In the genomic region with DNA sequence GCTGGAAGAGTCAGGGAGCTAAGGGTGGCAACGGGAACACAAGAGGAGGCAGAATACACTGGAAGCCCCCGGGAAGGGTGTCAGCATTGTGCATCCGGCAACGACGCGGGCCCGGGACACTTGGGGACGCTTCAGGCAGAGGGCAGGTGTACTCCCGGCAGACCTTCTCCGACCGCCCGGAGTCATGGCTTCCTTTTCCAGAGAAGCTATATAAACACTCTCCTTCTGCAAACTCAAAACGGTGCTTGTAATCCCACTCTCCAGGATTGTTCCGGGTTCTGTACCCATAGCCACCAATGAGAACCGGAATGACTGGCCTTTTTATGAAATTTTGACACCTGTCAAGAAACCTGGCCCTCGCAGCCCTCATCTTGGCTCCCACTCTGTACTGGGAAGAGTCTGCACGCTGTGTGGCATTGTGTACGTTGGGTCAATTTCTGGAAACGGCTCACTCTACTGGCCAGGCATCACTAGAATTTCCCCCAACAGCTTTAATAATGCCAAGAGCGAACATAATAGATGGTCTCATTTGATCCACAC, we compare ENCODE assay signal across 9 cellular contexts. TPM values are rescaled to one million over a fixed set of nuclear protein-coding genes. Genes with fewer than 3 reads are reported as not detected.
DNase-seq lines count a peak whose midpoint lies in the region; ATAC-seq and TF ChIP-seq lines count a peak whose summit lies in the region.
"Had no signal": no experiment of that assay in that cellular context is flagged by ENCODE, and none has a peak within 500 bp of the region (broad histone marks: within the 10 kb centered on the region; RNA-seq: fewer than 3 reads in every experiment).

No MANE protein-coding gene starts in this region.

- peaks cover 21% of the 10 kb centered on the region for H3K27me3 ChIP-seq in osteoblast (ENCODE audit: insufficient read depth, low read length)

- TF ChIP-seq CTCF in osteoblast (IDR thresholded peaks at IDR 0.05; ENCODE audit: extremely low read depth, low read depth, low read length), result no peak

- H3K27ac ChIP-seq in osteoblast (ENCODE audit: low read depth, low read length), result peak overlapping the region; percentile 45

- H4K20me1 ChIP-seq in osteoblast (ENCODE audit: insufficient read depth, low read length), result no peaks in the 10 kb centered on the region

- H3K9me3 ChIP-seq in osteoblast (ENCODE audit: low read depth, low read length), result peaks cover 6% of the 10 kb centered on the region

- no peaks in the 10 kb centered on the region for H3K36me3 ChIP-seq in osteoblast (ENCODE audit: insufficient read depth, low read length)

- peak; percentile 29 for DNase-seq in Daoy (ENCODE audit: low read depth)
- DNase-seq in NCI-H748 treated with DMSO at 0.1 percent for 48 hours (lab: John Stamatoyannopoulos, UW), result peak; percentile 26
- DNase-seq in osteoblast (ENCODE audit: insufficient read length, low spot score, missing footprints), result peak; percentile 73
- DNase-seq in SK-N-DZ (ENCODE audit: low spot score), result no peak
- DNase-seq in NK-92 (lab: John Stamatoyannopoulos, UW; ENCODE audit: unreplicated experiment), result no peak
- no peak for DNase-seq in Kasumi-1 (lab: John Stamatoyannopoulos, UW)
- DNase-seq in epidermal melanocyte (ENCODE audit: insufficient read length, low spot score), result no peak

- peaks cover 21% of the 10 kb centered on the region for H3K4me1 ChIP-seq in osteoblast (ENCODE audit: insufficient read depth, low read length)

- peak overlapping the region; percentile 89 for H3K4me2 ChIP-seq in osteoblast (ENCODE audit: insufficient read depth, low read length)

- peak overlapping the region; percentile 82 for H3K4me3 ChIP-seq in osteoblast (ENCODE audit: insufficient read depth, low read length)

- ATAC-seq in esophagus mucosa, result peak; percentile 30

- H3K79me2 ChIP-seq in osteoblast (ENCODE audit: insufficient read depth, low read length), result no peaks in the 10 kb centered on the region

- H2AFZ ChIP-seq in osteoblast (ENCODE audit: low read length), result peak overlapping the region; percentile 90

RNA-seq across cellular contexts. Expression of gene MCC, which starts 0.5 kb away (rescaled TPM):
- total RNA-seq in Daoy (2014; rRNA removed; shearing (Covaris generic)), result 11.8 and 13.0 TPM in 2 replicates
- 37.6 TPM for total RNA-seq in esophagus mucosa
- total RNA-seq in osteoblast, result 40.1 and 45.6 TPM in 2 replicates
- 30.4 and 37.3 TPM in 2 replicates for polyA plus RNA-seq in SK-N-DZ (2014; cell fraction: cytosol; rRNA removed)
- 20.1 and 23.2 TPM in 2 replicates for polyA plus RNA-seq in SK-N-DZ (2014; cell fraction: nucleus; rRNA removed)

RNA-seq across cellular contexts. Expression of gene YTHDC2, which starts 24.8 kb away (rescaled TPM):
- total RNA-seq in Daoy (2014; rRNA removed; shearing (Covaris generic)), result 21.3 and 31.4 TPM in 2 replicates
- total RNA-seq in esophagus mucosa (17.5 TPM), osteoblast (26.8 and 32.6 TPM in 2 replicates)
- 14.4 and 19.9 TPM in 2 replicates for polyA plus RNA-seq in SK-N-DZ (2014; cell fraction: cytosol; rRNA removed)
- 32.9 and 52.2 TPM in 2 replicates for polyA plus RNA-seq in SK-N-DZ (2014; cell fraction: nucleus; rRNA removed)

RNA-seq across cellular contexts. Expression of gene TSSK1B, which starts 53.9 kb away (rescaled TPM):
- not detected in 2 replicates for total RNA-seq in Daoy (2014; rRNA removed; shearing (Covaris generic))
- 0.48 TPM for total RNA-seq in esophagus mucosa
- 0.72 and 0.88 TPM in 2 replicates for total RNA-seq in osteoblast
- polyA plus RNA-seq in SK-N-DZ (2014; cell fraction: cytosol; rRNA removed), result not detected in 2 replicates
- not detected in 2 replicates for polyA plus RNA-seq in SK-N-DZ (2014; cell fraction: nucleus; rRNA removed)
- total RNA-seq: lung microvascular endothelial cell had no signal

Comparison
In these comparisons a context has a peak if more than half of its experiments do, and no peak if none do; other contexts are left out.
1. DNase-seq: peak in Daoy (single experiment), NCI-H748 treated with DMSO at 0.1 percent for 48 hours (single experiment) and osteoblast (single experiment); none in SK-N-DZ (single experiment), NK-92 (single experiment), Kasumi-1 (0 of 2) and epidermal melanocyte (single experiment).